15 cellular contexts compared by ENCODE assay signal in genomic region chr7:11315687-11316258, GRCh38.
DNase-seq lines count a peak whose midpoint lies in the region; ATAC-seq, FAIRE-seq and TF ChIP-seq lines count a peak whose summit lies in the region.
"Had no signal": no experiment of that assay in that cellular context is flagged by ENCODE, and none has a peak within 500 bp of the region (broad histone marks: within the 10 kb centered on the region; RNA-seq: fewer than 3 reads in every experiment).

No MANE protein-coding gene starts in this region.

- H3K27me3 ChIP-seq in Karpas-422 (ENCODE audit: low read length): no peaks in the 10 kb centered on the region
- H3K27me3 ChIP-seq: upper lobe of left lung had no signal

- no peak for TF ChIP-seq POLR2A in GM12891 (IDR thresholded peaks at IDR 0.05; ENCODE audit: low read depth, low read length)

- 0 out of 2 replicates have a peak overlapping the region, but pooled peaks have one; percentile 12 for H2AFZ ChIP-seq in Karpas-422 (ENCODE audit: low read length)

- ATAC-seq in GM19397 (IDR thresholded peaks at IDR 0.05; ENCODE audit: unreplicated experiment) (peak; percentile 61), HG02763 (IDR thresholded peaks at IDR 0.05; ENCODE audit: unreplicated experiment) (peak; percentile 38), T-helper 17 cell (no peak)
- ATAC-seq: left colon had no signal

- H3K79me2 ChIP-seq in Karpas-422 (ENCODE audit: low read length): no peaks in the 10 kb centered on the region

- intact Hi-C loops in head of caudate nucleus (cut with DNase I): no loop called here

- peak overlapping the region; percentile 52 for H3K9ac ChIP-seq in Karpas-422 (ENCODE audit: low read length)

- H3K36me3 ChIP-seq in Karpas-422 (ENCODE audit: insufficient read depth, low read length): no peaks in the 10 kb centered on the region
- H3K36me3 ChIP-seq: upper lobe of left lung had no signal

- peaks cover 6% of the 10 kb centered on the region for H3K27me3 Mint-ChIP-seq in T-helper 17 cell
- H3K27me3 Mint-ChIP-seq: activated B cell treated with CpG ODN at 0.5 μM for 24 hours; activated naive CD8-positive, alpha-beta T cell had no signal

- H3K27ac Mint-ChIP-seq in T-helper 17 cell: no peak overlapping the region
- H3K27ac Mint-ChIP-seq: activated B cell treated with CpG ODN at 0.5 μM for 24 hours; activated naive CD8-positive, alpha-beta T cell had no signal

- H3K27ac ChIP-seq in Karpas-422 (ENCODE audit: low read length): peak overlapping the region; percentile 91
- H3K27ac ChIP-seq: upper lobe of left lung had no signal

- no peak overlapping the region for H3K4me3 Mint-ChIP-seq in T-helper 17 cell
- H3K4me3 Mint-ChIP-seq: activated B cell treated with CpG ODN at 0.5 μM for 24 hours; activated naive CD8-positive, alpha-beta T cell had no signal

- DNase-seq in GM12891 (ENCODE audit: insufficient read length, low spot score) (no peak), Karpas-422 (peak; percentile 94), head of caudate nucleus (no peak), Ammon's horn (ENCODE audit: low spot score) (no peak), NCI-H82 treated with DMSO at 0.1 percent for 48 hours (lab: John Stamatoyannopoulos, UW; ENCODE audit: unreplicated experiment) (no peak), T-helper 17 cell (no peak)
- DNase-seq: activated B cell treated with CpG ODN at 0.5 μM for 24 hours; activated CD8-positive, alpha-beta memory T cell treated with anti-CD3 and anti-CD28 coated beads, Interleukin-2, amount 50 U/mL, for 48 hours; caudate nucleus; left colon; NCI-H2081 treated with DMSO at 0.1 percent for 48 hours; upper lobe of left lung had no signal

- no peaks in the 10 kb centered on the region for H4K20me1 ChIP-seq in Karpas-422 (ENCODE audit: insufficient read depth, low read depth, low read length)

- H3K9me3 ChIP-seq in Karpas-422 (ENCODE audit: low read length) (no peaks in the 10 kb centered on the region), T-helper 17 cell (ENCODE audit: control insufficient read depth, low read length, poor library complexity, severe bottlenecking) (no peaks in the 10 kb centered on the region)
- H3K9me3 ChIP-seq: upper lobe of left lung had no signal

- no peaks in the 10 kb centered on the region for H3K9me2 ChIP-seq in Karpas-422 (replicated peaks; ENCODE audit: insufficient read depth, low read length)

- peak overlapping the region; percentile 52 for H3K4me3 ChIP-seq in Karpas-422 (ENCODE audit: low read length)
- H3K4me3 ChIP-seq: upper lobe of left lung had no signal

- peak overlapping the region; percentile 78 for H3K4me2 ChIP-seq in Karpas-422 (ENCODE audit: low read depth, low read length, poor library complexity, severe bottlenecking)

- peaks cover 91% of the 10 kb centered on the region for H3K4me1 ChIP-seq in Karpas-422 (ENCODE audit: low read length)
- H3K4me1 ChIP-seq: upper lobe of left lung had no signal

- FAIRE-seq in GM12891 (lab: Jason Lieb, UNC): peak; percentile 84

- H3K4me1 Mint-ChIP-seq in T-helper 17 cell: no peaks in the 10 kb centered on the region
- H3K4me1 Mint-ChIP-seq: activated B cell treated with CpG ODN at 0.5 μM for 24 hours had no signal

- no peaks in the 10 kb centered on the region for H3K36me3 Mint-ChIP-seq in T-helper 17 cell (ENCODE audit: low read depth)
- H3K36me3 Mint-ChIP-seq: activated naive CD8-positive, alpha-beta T cell had no signal

TF ChIP-seq in GM12891, 5 proteins besides CTCF, POLR2A, EP300 and RAD21:
- TF ChIP-seq TAF1 (IDR thresholded peaks at IDR 0.05; ENCODE audit: low read depth, low read length): no peak
- TF ChIP-seq SPI1 (IDR thresholded peaks at IDR 0.05; ENCODE audit: low read depth, low read length): no peak
- no peak for TF ChIP-seq POU2F2 (IDR thresholded peaks at IDR 0.05; ENCODE audit: low read depth, low read length)
- TF ChIP-seq POLR2AphosphoS5 (IDR thresholded peaks at IDR 0.05; ENCODE audit: low read depth, low read length): no peak
- no peak for TF ChIP-seq PAX5 (IDR thresholded peaks at IDR 0.05; ENCODE audit: insufficient read depth, low read length, severe bottlenecking)
TF ChIP-seq in GM12891: peak in this region for 0.
